In genomic region chr1:9626201-9626608, GRCh38 we compare ENCODE assay signal across 8 cellular contexts. TPM values are rescaled to one million over a fixed set of nuclear protein-coding genes. Genes with fewer than 3 reads are reported as not detected.
A peak's percentile ranks its signal among the peaks of the same experiment; 100 is the strongest.
DNase-seq lines count a peak whose midpoint lies in the region; ATAC-seq, FAIRE-seq and TF ChIP-seq lines count a peak whose summit lies in the region.

No MANE protein-coding gene starts in this region.

- H3K27ac ChIP-seq in uterus, result no peak overlapping the region

- no peaks in the 10 kb centered on the region for H3K4me1 ChIP-seq in uterus

- no peaks in the 10 kb centered on the region for H3K27me3 Mint-ChIP-seq in activated naive CD8-positive, alpha-beta T cell

- H3K36me3 ChIP-seq in uterus, result no peaks in the 10 kb centered on the region

- H3K27me3 ChIP-seq in uterus, result no peaks in the 10 kb centered on the region

- H3K9me3 ChIP-seq in uterus, result no peaks in the 10 kb centered on the region

- peaks cover 38% of the 10 kb centered on the region for H3K4me1 Mint-ChIP-seq in activated naive CD8-positive, alpha-beta T cell (ENCODE audit: low read depth)

- peak; percentile 30 for TF ChIP-seq POLR2A in GM19099 (IDR thresholded peaks at IDR 0.05; ENCODE audit: extremely low read depth, insufficient read length, low read depth)
- no peak for TF ChIP-seq POLR2A in uterus (IDR thresholded peaks at IDR 0.05)
- no peak for TF ChIP-seq POLR2A in H54 (IDR thresholded peaks at IDR 0.05; ENCODE audit: low read depth, low read length)

- peaks cover 3% of the 10 kb centered on the region for H3K36me3 Mint-ChIP-seq in activated naive CD8-positive, alpha-beta T cell

- H3K4me3 ChIP-seq in uterus, result no peak overlapping the region

- H3K4me3 Mint-ChIP-seq in activated naive CD8-positive, alpha-beta T cell, result peak overlapping the region; percentile 99

- H3K27ac Mint-ChIP-seq in activated naive CD8-positive, alpha-beta T cell, result peak overlapping the region; percentile 68

- peak; percentile 41 for ATAC-seq in HG03280 (IDR thresholded peaks at IDR 0.05; ENCODE audit: unreplicated experiment)
- ATAC-seq in HG03571 (IDR thresholded peaks at IDR 0.05; ENCODE audit: unreplicated experiment), result no peak

- no peak for TF ChIP-seq CTCF in uterus (IDR thresholded peaks at IDR 0.05)

- H3K9me3 Mint-ChIP-seq in activated naive CD8-positive, alpha-beta T cell (ENCODE audit: low read depth), result no peaks in the 10 kb centered on the region

- FAIRE-seq in H54 (lab: Jason Lieb, UNC), result no peak

- intact Hi-C loops in uterus (cut with DNase I; ENCODE audit: low total_unique reads), result loop anchor here (10.0 kb wide), 1 partner anchor 239 kb away; no protein-coding TSS in a partner anchor

- DNase-seq in CD1c-positive myeloid dendritic cell (ENCODE audit: extremely low spot score), result peak; percentile 15
- DNase-seq in GF-D8 (lab: John Stamatoyannopoulos, UW), result no peak
- DNase-seq in uterus, result no peak
- no peak for DNase-seq in H54 (ENCODE audit: insufficient read length, low spot score)

RNA-seq across cellular contexts. Expression of gene PIK3CD, which starts 25.3 kb away (rescaled TPM):
- total RNA-seq in uterus, result 1 to 10 TPM; 4.6 to 9.7 (median 7.4) TPM

RNA-seq across cellular contexts. Expression of gene TMEM201, which starts 37.5 kb away (rescaled TPM):
- 10 to 100 TPM in 1 of 4 donors, 1 to 10 TPM in 1, under 1 TPM in 2; 0.29 to 20.2 (median 4.0) TPM for total RNA-seq in uterus
